Comparison of ENCODE assay signal across 38 cellular contexts in the genomic region with DNA sequence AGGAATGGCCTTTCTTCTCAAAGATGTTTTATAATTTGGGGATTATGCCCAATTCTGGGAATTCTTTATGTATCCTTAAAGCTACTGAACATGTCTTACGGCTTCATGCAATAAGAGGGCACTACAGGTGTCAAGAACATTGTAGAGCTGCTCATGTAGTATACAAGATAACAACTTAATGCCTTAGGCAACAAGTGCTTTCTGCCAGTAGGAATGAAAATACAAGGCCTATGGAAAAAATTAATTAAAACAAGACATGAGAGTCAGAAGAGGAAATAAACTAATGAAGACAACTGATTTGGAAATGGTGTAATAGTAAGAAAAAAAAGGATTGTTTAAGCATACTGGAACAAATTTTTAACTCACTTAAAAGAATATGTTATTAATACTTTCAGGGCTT. TPM values are rescaled to one million over a fixed set of nuclear protein-coding genes. Genes with fewer than 3 reads are reported as not detected.
"Had no signal": no experiment of that assay in that cellular context is flagged by ENCODE, and none has a peak within 500 bp of the region (broad histone marks: within the 10 kb centered on the region; RNA-seq: fewer than 3 reads in every experiment).

No MANE protein-coding gene starts in this region.

- FAIRE-seq: astrocyte, bronchial epithelial cell had no signal

- H3K4me1 Mint-ChIP-seq: activated naive CD4-positive, alpha-beta T cell treated with anti-CD3 and anti-CD28 coated beads, Interleukin-2, amount 10 ng/mL, durations not matched to agents 7 days and 5 days; activated naive CD4-positive, alpha-beta T cell treated with anti-CD3 and anti-CD28 coated beads, Interleukin-2, amount 50 U/mL, for 24 hours; activated naive CD8-positive, alpha-beta T cell treated with anti-CD3 and anti-CD28 coated beads for 36 hours; activated naive CD8-positive, alpha-beta T cell treated with anti-CD3 and anti-CD28 coated beads, Interleukin-2, amount 10 ng/mL, durations not matched to agents 7 days and 5 days; activated naive CD8-positive, alpha-beta T cell treated with anti-CD3 and anti-CD28 coated beads, Interleukin-2, amount 50 U/mL, for 24 hours; activated T-helper 17 cell treated with anti-CD3 and anti-CD28 coated beads, Interleukin-2, amount 50 U/mL, for 72 hours; central memory CD8-positive, alpha-beta T cell had no signal

- H3K27ac Mint-ChIP-seq: activated naive CD4-positive, alpha-beta T cell treated with anti-CD3 and anti-CD28 coated beads, Interleukin-2, amount 10 ng/mL, durations not matched to agents 7 days and 5 days; activated naive CD4-positive, alpha-beta T cell treated with anti-CD3 and anti-CD28 coated beads, Interleukin-2, amount 50 U/mL, for 24 hours; activated naive CD4-positive, alpha-beta T cell treated with anti-CD3 and anti-CD28 coated beads, Interleukin-2, amount 50 U/mL, for 72 hours; activated naive CD8-positive, alpha-beta T cell; activated naive CD8-positive, alpha-beta T cell treated with anti-CD3 and anti-CD28 coated beads for 36 hours; activated naive CD8-positive, alpha-beta T cell treated with anti-CD3 and anti-CD28 coated beads, Interleukin-2, amount 10 ng/mL, durations not matched to agents 7 days and 5 days; activated naive CD8-positive, alpha-beta T cell treated with anti-CD3 and anti-CD28 coated beads, Interleukin-2, amount 50 U/mL, for 24 hours; activated T-cell treated with anti-CD3 and anti-CD28 coated beads, Interleukin-2, amount 50 U/mL, for 24 hours; activated T-cell treated with anti-CD3 and anti-CD28 coated beads, Interleukin-2, amount 50 U/mL, for 72 hours; activated T-helper 1 cell treated with anti-CD3 and anti-CD28 coated beads, Interleukin-12 subunit alpha, Interleukin-12 subunit beta, Interleukin-2, Interleukin-4 antibody, amounts not matched to agents 30 ng/mL and 10 ng/mL and 1 ng/mL, durations not matched to agents 14 hours and 24 hours and 36 hours; activated T-helper 17 cell treated with anti-CD3 and anti-CD28 coated beads, Interleukin-2, amount 50 U/mL, for 72 hours; activated T-helper 2 cell treated with anti-CD3 and anti-CD28 coated beads, Interferon-gamma antibody, Interleukin-2, Interleukin-4, amounts not matched to agents 10 μg/mL and 5 μg/mL and 100 μg/mL, durations not matched to agents 14 hours and 24 hours and 36 hours; brain had no signal

- H3K27me3 Mint-ChIP-seq: activated naive CD4-positive, alpha-beta T cell treated with anti-CD3 and anti-CD28 coated beads, Interleukin-2, amount 10 ng/mL, durations not matched to agents 7 days and 5 days; activated naive CD4-positive, alpha-beta T cell treated with anti-CD3 and anti-CD28 coated beads, Interleukin-2, amount 50 U/mL, for 24 hours had no signal

- H3K9me3 ChIP-seq: adrenal gland, ascending aorta, body of pancreas, breast epithelium had no signal

- H3K36me3 ChIP-seq: adrenal gland, ascending aorta, brain microvascular endothelial cell, breast epithelium, cardiac muscle cell had no signal

- DNase-seq: activated effector memory CD4-positive, alpha-beta T cell treated with anti-CD3 and anti-CD28 coated beads, Interleukin-2, amount 50 U/mL, for 16 hours; activated effector memory CD4-positive, alpha-beta T cell treated with Interleukin-2 at 50 U/mL for 16 hours; activated gamma-delta T cell treated with Interleukin-2 at 50 U/mL for 16 hours; activated naive CD4-positive, alpha-beta T cell; activated naive CD4-positive, alpha-beta T cell treated with anti-CD3 and anti-CD28 coated beads, Interleukin-2, amount 10 ng/mL, durations not matched to agents 7 days and 5 days; activated naive CD4-positive, alpha-beta T cell treated with anti-CD3 and anti-CD28 coated beads, Interleukin-2, amount 50 U/mL, for 16 hours; activated naive CD4-positive, alpha-beta T cell treated with Interleukin-2 at 50 U/mL for 16 hours; activated naive CD8-positive, alpha-beta T cell treated with anti-CD3 and anti-CD28 coated beads for 36 hours; activated naive CD8-positive, alpha-beta T cell treated with anti-CD3 and anti-CD28 coated beads, Interleukin-2, amount 10 ng/mL, durations not matched to agents 7 days and 5 days; activated naive CD8-positive, alpha-beta T cell treated with anti-CD3 and anti-CD28 coated beads, Interleukin-2, amount 50 U/mL, for 24 hours; activated T-cell treated with anti-CD3 and anti-CD28 coated beads, Interleukin-2, amount 50 U/mL, for 1 hour; activated T-cell treated with anti-CD3 and anti-CD28 coated beads, Interleukin-2, amount 50 U/mL, for 24 hours; activated T-cell treated with anti-CD3 and anti-CD28 coated beads, Interleukin-2, amount 50 U/mL, for 4 hours; activated T-cell treated with anti-CD3 and anti-CD28 coated beads, Interleukin-2, amount 50 U/mL, for 48 hours; activated T-cell treated with anti-CD3 and anti-CD28 coated beads, Interleukin-2, amount 50 U/mL, for 72 hours; adrenal gland; amniotic stem cell; amygdala; anterior cingulate cortex; aorta; body of pancreas; brain microvascular endothelial cell; caudate nucleus; central memory CD4-positive, alpha-beta T cell; cerebellar nuclear complex had no signal

- H3K27me3 ChIP-seq: adrenal gland, ascending aorta, body of pancreas, breast epithelium, cardiac muscle cell had no signal

- H3K4me3 Mint-ChIP-seq: activated naive CD4-positive, alpha-beta T cell treated with anti-CD3 and anti-CD28 coated beads, Interleukin-2, amount 10 ng/mL, durations not matched to agents 7 days and 5 days; activated naive CD4-positive, alpha-beta T cell treated with anti-CD3 and anti-CD28 coated beads, Interleukin-2, amount 50 U/mL, for 24 hours; activated naive CD8-positive, alpha-beta T cell; activated naive CD8-positive, alpha-beta T cell treated with anti-CD3 and anti-CD28 coated beads for 36 hours; activated naive CD8-positive, alpha-beta T cell treated with anti-CD3 and anti-CD28 coated beads, Interleukin-2, amount 10 ng/mL, durations not matched to agents 7 days and 5 days; activated naive CD8-positive, alpha-beta T cell treated with anti-CD3 and anti-CD28 coated beads, Interleukin-2, amount 50 U/mL, for 24 hours; activated T-cell treated with anti-CD3 and anti-CD28 coated beads, Interleukin-2, amount 50 U/mL, for 24 hours; activated T-cell treated with anti-CD3 and anti-CD28 coated beads, Interleukin-2, amount 50 U/mL, for 4 hours; activated T-cell treated with anti-CD3 and anti-CD28 coated beads, Interleukin-2, amount 50 U/mL, for 72 hours; activated T-helper 1 cell treated with anti-CD3 and anti-CD28 coated beads, Interleukin-12 subunit alpha, Interleukin-12 subunit beta, Interleukin-2, Interleukin-4 antibody, amounts not matched to agents 30 ng/mL and 10 ng/mL and 1 ng/mL, durations not matched to agents 14 hours and 24 hours and 36 hours; activated T-helper 17 cell treated with anti-CD3 and anti-CD28 coated beads, Interleukin-2, amount 50 U/mL, for 72 hours; brain; central memory CD8-positive, alpha-beta T cell had no signal

- H3K4me3 ChIP-seq: adrenal gland, ascending aorta, body of pancreas, breast epithelium, cardiac muscle cell had no signal

- H3K27ac ChIP-seq: adrenal gland, ascending aorta, body of pancreas, brain microvascular endothelial cell, breast epithelium, cardiac muscle cell had no signal

- H3K9me3 Mint-ChIP-seq: activated naive CD4-positive, alpha-beta T cell treated with anti-CD3 and anti-CD28 coated beads, Interleukin-2, amount 10 ng/mL, durations not matched to agents 7 days and 5 days; activated naive CD4-positive, alpha-beta T cell treated with anti-CD3 and anti-CD28 coated beads, Interleukin-2, amount 50 U/mL, for 24 hours; activated naive CD4-positive, alpha-beta T cell treated with anti-CD3 and anti-CD28 coated beads, Interleukin-2, amount 50 U/mL, for 72 hours; activated naive CD8-positive, alpha-beta T cell treated with anti-CD3 and anti-CD28 coated beads for 36 hours; activated naive CD8-positive, alpha-beta T cell treated with anti-CD3 and anti-CD28 coated beads, Interleukin-2, amount 10 ng/mL, durations not matched to agents 7 days and 5 days; activated naive CD8-positive, alpha-beta T cell treated with anti-CD3 and anti-CD28 coated beads, Interleukin-2, amount 50 U/mL, for 24 hours; activated T-cell treated with anti-CD3 and anti-CD28 coated beads, Interleukin-2, amount 50 U/mL, for 24 hours; activated T-cell treated with anti-CD3 and anti-CD28 coated beads, Interleukin-2, amount 50 U/mL, for 4 hours; activated T-cell treated with anti-CD3 and anti-CD28 coated beads, Interleukin-2, amount 50 U/mL, for 72 hours; activated T-helper 1 cell treated with anti-CD3 and anti-CD28 coated beads, Interleukin-12 subunit alpha, Interleukin-12 subunit beta, Interleukin-2, Interleukin-4 antibody, amounts not matched to agents 30 ng/mL and 10 ng/mL and 1 ng/mL, durations not matched to agents 14 hours and 24 hours and 36 hours; activated T-helper 17 cell treated with anti-CD3 and anti-CD28 coated beads, Interleukin-2, amount 50 U/mL, for 72 hours; activated T-helper 2 cell treated with anti-CD3 and anti-CD28 coated beads, Interferon-gamma antibody, Interleukin-2, Interleukin-4, amounts not matched to agents 10 μg/mL and 5 μg/mL and 100 μg/mL, durations not matched to agents 14 hours and 24 hours and 36 hours; central memory CD8-positive, alpha-beta T cell had no signal

- H3K4me1 ChIP-seq: adrenal gland, breast epithelium had no signal

- ATAC-seq: activated naive CD4-positive, alpha-beta T cell treated with anti-CD3 and anti-CD28 coated beads, Interleukin-2, amount 50 U/mL, for 72 hours; activated naive CD8-positive, alpha-beta T cell treated with anti-CD3 and anti-CD28 coated beads, Interleukin-2, amount 50 U/mL, for 24 hours; activated T-cell treated with anti-CD3 and anti-CD28 coated beads, Interleukin-2, amount 50 U/mL, for 4 hours; activated T-cell treated with anti-CD3 and anti-CD28 coated beads, Interleukin-2, amount 50 U/mL, for 72 hours; activated T-helper 17 cell treated with anti-CD3 and anti-CD28 coated beads, Interleukin-2, amount 50 U/mL, for 72 hours; body of pancreas had no signal

- H3K36me3 Mint-ChIP-seq: activated naive CD4-positive, alpha-beta T cell treated with anti-CD3 and anti-CD28 coated beads, Interleukin-2, amount 10 ng/mL, durations not matched to agents 7 days and 5 days; activated naive CD4-positive, alpha-beta T cell treated with anti-CD3 and anti-CD28 coated beads, Interleukin-2, amount 50 U/mL, for 24 hours; activated naive CD4-positive, alpha-beta T cell treated with anti-CD3 and anti-CD28 coated beads, Interleukin-2, amount 50 U/mL, for 72 hours; activated naive CD8-positive, alpha-beta T cell; activated naive CD8-positive, alpha-beta T cell treated with anti-CD3 and anti-CD28 coated beads for 36 hours; activated naive CD8-positive, alpha-beta T cell treated with anti-CD3 and anti-CD28 coated beads, Interleukin-2, amount 10 ng/mL, durations not matched to agents 7 days and 5 days; brain had no signal

RNA-seq across cellular contexts. Expression of a gene that starts 27.3 kb away (rescaled TPM):
- total RNA-seq: activated naive CD4-positive, alpha-beta T cell treated with anti-CD3 and anti-CD28 coated beads, Interleukin-2, amount 50 U/mL, for 72 hours; activated naive CD8-positive, alpha-beta T cell treated with anti-CD3 and anti-CD28 coated beads for 36 hours; activated naive CD8-positive, alpha-beta T cell treated with anti-CD3 and anti-CD28 coated beads, Interleukin-2, amount 10 ng/mL, durations not matched to agents 7 days and 5 days; activated T-cell treated with anti-CD3 and anti-CD28 coated beads, Interleukin-2, amount 50 U/mL, for 72 hours; activated T-helper 1 cell treated with anti-CD3 and anti-CD28 coated beads, Interleukin-12 subunit alpha, Interleukin-12 subunit beta, Interleukin-2, Interleukin-4 antibody, amounts not matched to agents 30 ng/mL and 10 ng/mL and 1 ng/mL, durations not matched to agents 14 hours and 24 hours and 36 hours; activated T-helper 17 cell treated with anti-CD3 and anti-CD28 coated beads, Interleukin-2, amount 50 U/mL, for 72 hours; activated T-helper 2 cell treated with anti-CD3 and anti-CD28 coated beads, Interferon-gamma antibody, Interleukin-2, Interleukin-4, amounts not matched to agents 10 μg/mL and 5 μg/mL and 100 μg/mL, durations not matched to agents 14 hours and 24 hours and 36 hours had no signal
